8 cellular contexts compared by ENCODE assay signal in genomic region chr16:17301593-17302135, GRCh38.
A peak's percentile ranks its signal among the peaks of the same experiment; 100 is the strongest.
DNase-seq lines count a peak whose midpoint lies in the region; ATAC-seq and TF ChIP-seq lines count a peak whose summit lies in the region.

No MANE protein-coding gene starts in this region.

- no peak overlapping the region for H3K27ac ChIP-seq in ovary

- H3K36me3 Mint-ChIP-seq in T-helper 17 cell (ENCODE audit: low read depth): peaks cover 2% of the 10 kb centered on the region

- no peak for TF ChIP-seq POLR2A in ovary (IDR thresholded peaks at IDR 0.05)

- intact Hi-C loops in ovary (cut with DNase I): loop anchor here in 1 of 4 donors (10.0 kb wide), 1 partner anchor 163 kb away; no protein-coding TSS in a partner anchor

- H3K27me3 ChIP-seq in ovary: no peaks in the 10 kb centered on the region

- peak; percentile 93 for ATAC-seq in GM19395 (IDR thresholded peaks at IDR 0.05; ENCODE audit: unreplicated experiment)
- peak; percentile 81 for ATAC-seq in HG03108 (IDR thresholded peaks at IDR 0.05; ENCODE audit: unreplicated experiment)
- ATAC-seq in T-helper 17 cell: peak; percentile 71
- no peak for ATAC-seq in omental fat pad (ENCODE audit: low FRiP score)

- peak overlapping the region; percentile 36 for H3K4me3 Mint-ChIP-seq in T-helper 17 cell

- H3K27ac Mint-ChIP-seq in T-helper 17 cell: peak overlapping the region; percentile 75

- peaks cover 26% of the 10 kb centered on the region for H3K4me1 Mint-ChIP-seq in T-helper 17 cell

- peak; percentile 83 for DNase-seq in DMS79 treated with DMSO at 0.1 percent for 48 hours (lab: John Stamatoyannopoulos, UW)
- DNase-seq in T-helper 17 cell: no peak
- no peak for DNase-seq in ovary
- no peak for DNase-seq in omental fat pad (ENCODE audit: low spot score)
- no peak for DNase-seq in iPS-NIHi7 (ENCODE audit: extremely low spot score)
- no peak for DNase-seq in NCI-H2227 treated with DMSO at 0.1 percent for 48 hours (lab: John Stamatoyannopoulos, UW)

- H3K4me3 ChIP-seq in ovary: no peak overlapping the region

- WGBS in ovary, 3 donors: 93 to 99% (median 96%) methylated on average over 10 of the region's 10 CpGs

- TF ChIP-seq CTCF in ovary (IDR thresholded peaks at IDR 0.05) (no peak), omental fat pad (IDR thresholded peaks at IDR 0.05) (no peak)

- H3K4me1 ChIP-seq in ovary (ENCODE audit: insufficient read depth): peaks cover 14% of the 10 kb centered on the region

- H3K36me3 ChIP-seq in ovary: no peaks in the 10 kb centered on the region

- H3K9me3 ChIP-seq in T-helper 17 cell (ENCODE audit: control insufficient read depth, low read length, poor library complexity, severe bottlenecking) (no peaks in the 10 kb centered on the region), ovary (no peaks in the 10 kb centered on the region)

- H3K27me3 Mint-ChIP-seq in T-helper 17 cell: no peaks in the 10 kb centered on the region

- no peak for TF ChIP-seq EP300 in ovary (IDR thresholded peaks at IDR 0.05)
